1 cellular context compared by ENCODE assay signal in the genomic region with DNA sequence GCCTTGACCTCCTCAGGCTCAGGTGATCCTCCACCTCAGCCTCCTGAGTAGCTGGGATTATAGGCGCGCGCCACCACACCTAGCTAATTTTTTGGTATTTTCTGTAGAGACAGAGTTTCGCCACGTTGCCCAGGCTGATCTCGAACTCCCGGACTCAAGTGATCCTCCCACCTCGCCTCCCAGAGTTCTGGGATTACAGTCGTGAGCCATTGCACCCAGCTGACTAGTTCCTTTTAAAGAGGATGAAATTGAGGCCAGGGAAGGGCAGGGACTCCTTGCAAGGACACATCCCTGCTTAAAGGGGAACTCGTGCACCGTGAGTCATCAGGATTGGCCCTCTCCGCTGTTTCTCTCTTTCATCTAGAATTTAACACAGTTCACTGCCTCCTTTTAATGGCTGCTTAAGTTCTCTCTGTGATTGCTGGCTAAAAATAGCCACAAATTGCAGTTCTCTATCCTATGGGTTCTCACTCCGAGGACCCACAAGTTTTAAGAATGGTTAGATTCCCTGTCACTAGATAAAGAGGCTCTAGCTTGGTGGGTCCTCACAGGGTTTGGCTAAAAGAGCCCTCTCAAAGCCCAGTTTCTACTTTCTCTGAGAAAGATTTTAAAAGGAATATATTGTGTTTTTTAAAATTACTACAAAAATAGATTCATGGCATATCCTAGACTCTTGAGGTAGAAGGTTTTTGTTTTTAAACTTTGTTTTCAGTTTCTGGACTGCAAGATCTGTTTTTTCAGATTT.
TF ChIP-seq lines count a peak whose summit lies in the region.

No MANE protein-coding gene starts in this region.

TF ChIP-seq in H1, 55 proteins besides CTCF, POLR2A, EP300 and RAD21:
- TF ChIP-seq PHF8 (conservative IDR thresholded peaks at IDR 0.05; ENCODE audit: low read depth, low read length) (no peak), FOSL1 (IDR thresholded peaks at IDR 0.05; ENCODE audit: insufficient read depth, low read depth, low read length) (no peak), SRF (IDR thresholded peaks at IDR 0.05; ENCODE audit: low read depth, low read length) (no peak), RNF2 (IDR thresholded peaks at IDR 0.05; ENCODE audit: borderline replicate concordance, low read depth, low read length, missing control alignments, poor library complexity, severe bottlenecking) (no peak), NANOG (IDR thresholded peaks at IDR 0.05; ENCODE audit: insufficient read depth, low read depth, low read length, poor library complexity, severe bottlenecking) (no peak), MAFK (IDR thresholded peaks at IDR 0.05; ENCODE audit: low read depth, low read length) (no peak), EGR1 (IDR thresholded peaks at IDR 0.05; ENCODE audit: borderline replicate concordance, low read depth, low read length) (no peak), CEBPB (IDR thresholded peaks at IDR 0.05; ENCODE audit: low read depth, low read length) (no peak), TEAD4 (IDR thresholded peaks at IDR 0.05; ENCODE audit: low read depth, low read length) (no peak), SIN3A (conservative IDR thresholded peaks at IDR 0.05 in 1 of 2, IDR thresholded peaks at IDR 0.05 in 1 of 2; ENCODE audit: low read depth in 1 of 2, low read length in 2 of 2) (no peak), BACH1 (IDR thresholded peaks at IDR 0.05; ENCODE audit: low read length) (no peak), SP1 (IDR thresholded peaks at IDR 0.05; ENCODE audit: low read depth, low read length) (no peak), KDM1A (IDR thresholded peaks at IDR 0.05; ENCODE audit: borderline replicate concordance, low read length) (no peak), HDAC6 (IDR thresholded peaks at IDR 0.05; ENCODE audit: low read depth, low read length) (no peak), SIX5 (IDR thresholded peaks at IDR 0.05; ENCODE audit: low read depth, low read length) (no peak), CHD1 (IDR thresholded peaks at IDR 0.05; ENCODE audit: low read depth, low read length) (no peak), CHD7 (IDR thresholded peaks at IDR 0.05; ENCODE audit: insufficient replicate concordance, low read length) (no peak), SAP30 (IDR thresholded peaks at IDR 0.05; ENCODE audit: insufficient read depth, insufficient replicate concordance, low read length) (no peak)
